ENCODE assay signal across 8 cellular contexts in genomic region chr20:62387219-62387913, GRCh38. TPM values are rescaled to one million over a fixed set of nuclear protein-coding genes. Genes with fewer than 3 reads are reported as not detected.
A peak's percentile ranks its signal among the peaks of the same experiment; 100 is the strongest.
DNase-seq lines count a peak whose midpoint lies in the region; ATAC-seq and TF ChIP-seq lines count a peak whose summit lies in the region.

No MANE protein-coding gene starts in this region.

- ATAC-seq in HG03439 (IDR thresholded peaks at IDR 0.05; ENCODE audit: unreplicated experiment) (peak; percentile 10), GM19023 (IDR thresholded peaks at IDR 0.05; ENCODE audit: unreplicated experiment) (no peak)

- no peak for DNase-seq in AG04449 (ENCODE audit: low read depth, low spot score)
- DNase-seq in breast epithelium (ENCODE audit: low spot score in 2 of 2) = no peak
- no peak for DNase-seq in KBM-7
- DNase-seq in NCI-H1048 (lab: John Stamatoyannopoulos, UW) = no peak
- no peak for DNase-seq in NCI-H345 (lab: John Stamatoyannopoulos, UW)

- CTCF ChIA-PET in AG04449 (lab: Yijun Ruan, JAX) = interaction anchor here (1.0 to 1.9 kb wide), 5 partner anchors 11 to 82 kb away, joined by 3 to 6 read pairs (median 3); no protein-coding TSS in a partner anchor

- TF ChIP-seq CTCF in AG04449 (IDR thresholded peaks at IDR 0.05; ENCODE audit: insufficient read depth, low read length, missing control alignments) (no peak), breast epithelium (IDR thresholded peaks at IDR 0.05) (no peak)

- no peak for TF ChIP-seq POLR2A in breast epithelium (IDR thresholded peaks at IDR 0.05)

- no peaks in the 10 kb centered on the region for H3K27me3 ChIP-seq in breast epithelium
- H3K27me3 ChIP-seq in muscle layer of duodenum (ENCODE audit: low read depth, low read length) = no peaks in the 10 kb centered on the region

- H3K36me3 ChIP-seq in breast epithelium (no peaks in the 10 kb centered on the region), muscle layer of duodenum (ENCODE audit: control insufficient read depth in 1 of 2, insufficient read depth in 2 of 2, low read length in 2 of 2) (peaks cover 20% of the 10 kb centered on the region in 2 donors)

- H3K4me1 ChIP-seq in breast epithelium (peaks cover 0 to 13% of the 10 kb centered on the region in 2 donors), muscle layer of duodenum (ENCODE audit: control insufficient read depth in 1 of 2, insufficient read depth in 2 of 2, low read length in 2 of 2) (peaks cover 4 to 29% of the 10 kb centered on the region in 2 donors)

- intact Hi-C loops in breast epithelium (cut with DNase I; ENCODE audit: low total_unique reads) = loop anchor here (5.0 kb wide), 1 partner anchor 85 kb away; the partner anchor contains the start of gene ADRM1

- in situ Hi-C loops in KBM-7 (cut with MboI; ENCODE audit: low pct_unique_long_range_greater_than_20kb, low sequenced_read_pairs) = loop anchor here (25.0 kb wide), 1 partner anchor 375 kb away; no protein-coding TSS in a partner anchor

- no peaks in the 10 kb centered on the region for H3K9me3 ChIP-seq in breast epithelium
- H3K9me3 ChIP-seq in muscle layer of duodenum (ENCODE audit: control insufficient read depth in 1 of 2, low read length in 2 of 2) = no peaks in the 10 kb centered on the region

- H3K4me3 ChIP-seq in AG04449 (ENCODE audit: low read depth, low read length) (peak overlapping the region; percentile 98), breast epithelium (peak overlapping the region; percentile 87 to 96 (median 94)), muscle layer of duodenum (ENCODE audit: low read depth in 1 of 2, low read length in 2 of 2) (peak overlapping the region; percentile 93 to 97)

- H3K27ac ChIP-seq in breast epithelium (peak overlapping the region; percentile 96 to 97), muscle layer of duodenum (ENCODE audit: low read length) (peak overlapping the region; percentile 72)

- POLR2A ChIA-PET in AG04449 (lab: Yijun Ruan, JAX) = interaction anchor here (0.8 to 1.0 kb wide), 3 partner anchors 20 to 82 kb away, joined by 3 to 4 read pairs (median 3); partner anchors contain the start of gene LAMA5

RNA-seq across cellular contexts. Expression of gene RPS21, which starts 0.5 kb away (rescaled TPM):
- 1,000 to 10,000 TPM; 1,723 to 3,116 (median 2,974) TPM for total RNA-seq in breast epithelium

RNA-seq across cellular contexts. Expression of gene CABLES2, which starts 19.7 kb away (rescaled TPM):
- total RNA-seq in breast epithelium = 1 to 10 TPM; 1.8 to 3.2 (median 2.9) TPM

RNA-seq across cellular contexts. Expression of gene LAMA5, which starts 20.3 kb away (rescaled TPM):
- 100 to 1,000 TPM in 1 of 3 donors, 10 to 100 TPM in 2; 16.6 to 114 (median 53.3) TPM for total RNA-seq in breast epithelium

RNA-seq across cellular contexts. Expression of gene RBBP8NL, which starts 40.0 kb away (rescaled TPM):
- total RNA-seq in breast epithelium = 1 to 10 TPM in 2 of 3 donors, not detected in 1; 2.0 to 4.0 TPM
